In genomic region chr13:112968380-112968909, GRCh38 we compare ENCODE assay signal across 8 cellular contexts. TPM values are rescaled to one million over a fixed set of nuclear protein-coding genes. Genes with fewer than 3 reads are reported as not detected.
DNase-seq lines count a peak whose midpoint lies in the region; ATAC-seq and TF ChIP-seq lines count a peak whose summit lies in the region.

No MANE protein-coding gene starts in this region.

- H3K4me1 ChIP-seq in esophagus (ENCODE audit: control insufficient read depth in 2 of 2, insufficient read depth in 2 of 2, low read length in 1 of 2): peaks cover 0 to 8% of the 10 kb centered on the region in 2 donors
- H3K4me1 ChIP-seq in neuron (ENCODE audit: insufficient read depth, low read length): peaks cover 10% of the 10 kb centered on the region

- ATAC-seq in CD4-positive, alpha-beta T cell (ENCODE audit: poor library complexity): peak; percentile 50

- H3K36me3 ChIP-seq in esophagus (ENCODE audit: control insufficient read depth in 2 of 2, insufficient read depth in 2 of 2, low read length in 1 of 2) (no peaks in the 10 kb centered on the region), neuron (ENCODE audit: insufficient read depth, low read length) (no peaks in the 10 kb centered on the region)

- peaks cover 6% of the 10 kb centered on the region for H3K36me3 Mint-ChIP-seq in CD4-positive, alpha-beta T cell (ENCODE audit: low read depth)
- H3K36me3 Mint-ChIP-seq in activated CD4-positive, alpha-beta T cell treated with anti-CD3 and anti-CD28 coated beads, Interleukin-2, amount 10 ng/mL, durations not matched to agents 7 days and 5 days (ENCODE audit: low read depth): peaks cover 2% of the 10 kb centered on the region

- H3K27ac ChIP-seq in CD4-positive, alpha-beta T cell (ENCODE audit: low read depth, low read length): peak overlapping the region; percentile 72
- H3K27ac ChIP-seq in esophagus (ENCODE audit: low read depth in 2 of 2, low read length in 1 of 2): no peak overlapping the region

- no peaks in the 10 kb centered on the region for H3K27me3 ChIP-seq in CD4-positive, alpha-beta T cell (ENCODE audit: control insufficient read depth, insufficient read depth, low read length)
- no peaks in the 10 kb centered on the region for H3K27me3 ChIP-seq in esophagus (ENCODE audit: control insufficient read depth in 1 of 2, insufficient read depth in 2 of 2, low read length in 2 of 2)
- H3K27me3 ChIP-seq in neuron (ENCODE audit: insufficient read depth, low read length): no peaks in the 10 kb centered on the region

- no peak for TF ChIP-seq CTCF in CD4-positive, alpha-beta T cell (IDR thresholded peaks at IDR 0.05)
- TF ChIP-seq CTCF in LNCaP clone FGC (IDR thresholded peaks at IDR 0.05; ENCODE audit: control insufficient read depth, extremely low read depth, insufficient read depth): peak; percentile 25; the same call in 1 of the 2 replicates

- no peaks in the 10 kb centered on the region for H3K27me3 Mint-ChIP-seq in CD4-positive, alpha-beta T cell
- H3K27me3 Mint-ChIP-seq in activated CD4-positive, alpha-beta T cell treated with anti-CD3 and anti-CD28 coated beads, Interleukin-2, amount 10 ng/mL, durations not matched to agents 7 days and 5 days: peaks cover 22% of the 10 kb centered on the region

- no peaks in the 10 kb centered on the region for H3K9me3 Mint-ChIP-seq in CD4-positive, alpha-beta T cell
- no peaks in the 10 kb centered on the region for H3K9me3 Mint-ChIP-seq in activated CD4-positive, alpha-beta T cell treated with anti-CD3 and anti-CD28 coated beads, Interleukin-2, amount 10 ng/mL, durations not matched to agents 7 days and 5 days

- DNase-seq in CD4-positive, alpha-beta T cell: peak; percentile 24 to 58 (median 40)
- DNase-seq in LNCaP clone FGC (ENCODE audit: low read depth) (no peak), ureter (ENCODE audit: low spot score) (peak; percentile 74), cortex of kidney (lab: John Stamatoyannopoulos, UW) (no peak), islet precursor cell (no peak)
- DNase-seq in activated CD4-positive, alpha-beta T cell treated with anti-CD3 and anti-CD28 coated beads, Interleukin-2, amount 10 ng/mL, durations not matched to agents 7 days and 5 days: peak; percentile 29

- peak overlapping the region; percentile 80 for H3K27ac Mint-ChIP-seq in CD4-positive, alpha-beta T cell
- no peak overlapping the region for H3K27ac Mint-ChIP-seq in activated CD4-positive, alpha-beta T cell treated with anti-CD3 and anti-CD28 coated beads, Interleukin-2, amount 10 ng/mL, durations not matched to agents 7 days and 5 days

- CTCF ChIA-PET in CD4-positive, alpha-beta T cell (lab: Charles Lee): interaction anchor here (1.3 to 1.7 kb wide), 3 partner anchors 18 to 425 kb away, joined by 3 to 5 read pairs (median 5); no protein-coding TSS in a partner anchor
- CTCF ChIA-PET in activated CD4-positive, alpha-beta T cell treated with anti-CD3 and anti-CD28 coated beads, Interleukin-2, amount 10 ng/mL, durations not matched to agents 7 days and 5 days (lab: Charles Lee): interaction anchor here (0.6 to 1.6 kb wide), 2 partner anchors 10 to 16 kb away, joined by 4 to 5 read pairs; no protein-coding TSS in a partner anchor

- no peak overlapping the region for H2AFZ ChIP-seq in neuron (ENCODE audit: low read depth, low read length)

- intact Hi-C loops in CD4-positive, alpha-beta T cell (cut with DNase I, micrococcal nuclease): loop anchor here (2.0 kb wide), 1 partner anchor 242 kb away; no protein-coding TSS in a partner anchor

- 3 to 4% methylated on average over 45 to 52 of the region's 52 CpGs for WGBS in esophagus, 2 donors

- H3K9me3 ChIP-seq in CD4-positive, alpha-beta T cell (ENCODE audit: control insufficient read depth, low read length): no peaks in the 10 kb centered on the region
- H3K9me3 ChIP-seq in esophagus (ENCODE audit: control insufficient read depth in 2 of 2, insufficient read depth in 1 of 2, low read depth in 1 of 2, low read length in 1 of 2) (no peaks in the 10 kb centered on the region), neuron (ENCODE audit: low read length) (no peaks in the 10 kb centered on the region)

- peak overlapping the region; percentile 67 for H3K4me3 ChIP-seq in LNCaP clone FGC (ENCODE audit: low read depth, low read length)
- H3K4me3 ChIP-seq in esophagus (ENCODE audit: low read depth in 1 of 2, low read length in 2 of 2): peak overlapping the region; percentile 51 to 64
- H3K4me3 ChIP-seq in neuron (ENCODE audit: low read length): peak overlapping the region; percentile 51

- POLR2A ChIA-PET in CD4-positive, alpha-beta T cell (lab: Charles Lee): interaction anchor here (1.0 to 3.2 kb wide), 4 partner anchors 25 to 430 kb away, joined by 3 to 26 read pairs (median 9); partner anchors contain the start of genes CUL4A, LAMP1 and PCID2
- POLR2A ChIA-PET in activated CD4-positive, alpha-beta T cell treated with anti-CD3 and anti-CD28 coated beads, Interleukin-2, amount 10 ng/mL, durations not matched to agents 7 days and 5 days (lab: Charles Lee): no interaction called here

- H3K4me3 Mint-ChIP-seq in CD4-positive, alpha-beta T cell: peak overlapping the region; percentile 85
- peak overlapping the region; percentile 56 for H3K4me3 Mint-ChIP-seq in activated CD4-positive, alpha-beta T cell treated with anti-CD3 and anti-CD28 coated beads, Interleukin-2, amount 10 ng/mL, durations not matched to agents 7 days and 5 days

- peaks cover 37% of the 10 kb centered on the region for H3K4me1 Mint-ChIP-seq in CD4-positive, alpha-beta T cell (ENCODE audit: low read depth)
- H3K4me1 Mint-ChIP-seq in activated CD4-positive, alpha-beta T cell treated with anti-CD3 and anti-CD28 coated beads, Interleukin-2, amount 10 ng/mL, durations not matched to agents 7 days and 5 days: peaks cover 15% of the 10 kb centered on the region

RNA-seq across cellular contexts. Expression of gene MCF2L, which starts 0.6 kb away (rescaled TPM):
- 10 to 100 TPM; 13.0 to 13.5 TPM for total RNA-seq in CD4-positive, alpha-beta T cell
- 1 to 10 TPM; 1.2 to 1.4 TPM for total RNA-seq in activated CD4-positive, alpha-beta T cell treated with anti-CD3 and anti-CD28 coated beads, Interleukin-2, amount 10 ng/mL, durations not matched to agents 7 days and 5 days
- polyA plus RNA-seq in esophagus: 10 to 100 TPM; 10.9 to 19.4 TPM
- total RNA-seq in ureter: 115 TPM

Comparison
In these comparisons a context has a peak if more than half of its experiments do, and no peak if none do; other contexts are left out.
1. DNase-seq: peak in CD4-positive, alpha-beta T cell (10 of 10), activated CD4-positive, alpha-beta T cell treated with anti-CD3 and anti-CD28 coated beads, Interleukin-2, amount 10 ng/mL, durations not matched to agents 7 days and 5 days (single experiment) and ureter (single experiment); none in LNCaP clone FGC (single experiment), cortex of kidney (single experiment) and islet precursor cell (single experiment).
2. RNA of gene MCF2L, which starts 0.6 kb away (total RNA-seq): 115 TPM in ureter (single experiment) and 13.0 to 13.5 TPM in CD4-positive, alpha-beta T cell; 1.2 to 1.4 TPM in activated CD4-positive, alpha-beta T cell treated with anti-CD3 and anti-CD28 coated beads, Interleukin-2, amount 10 ng/mL, durations not matched to agents 7 days and 5 days; every median in the first group is over 4 times any median in the second.
3. Peak in every context shown above with its lines, with median percentiles within 50 percentile points of each other: H3K4me3 ChIP-seq.